In genomic region chr15:47754312-47754711, GRCh38 we compare ENCODE assay signal across 24 cellular contexts. TPM values are rescaled to one million over a fixed set of nuclear protein-coding genes. Genes with fewer than 3 reads are reported as not detected.
"Had no signal": no experiment of that assay in that cellular context is flagged by ENCODE, and none has a peak within 500 bp of the region (broad histone marks: within the 10 kb centered on the region; RNA-seq: fewer than 3 reads in every experiment).

No MANE protein-coding gene starts in this region.

- ATAC-seq: activated CD4-positive, CD25-positive, alpha-beta regulatory T cell treated with anti-CD3 and anti-CD28 coated beads, Interleukin-2, amount 50 U/mL, for 24 hours; activated T-cell treated with anti-CD3 and anti-CD28 coated beads, Interleukin-2, amount 50 U/mL, for 72 hours; body of pancreas; foreskin keratinocyte; naive thymus-derived CD8-positive, alpha-beta T cell; sciatic nerve; stimulated activated effector memory CD8-positive, alpha-beta T cell treated with anti-CD3 and anti-CD28 coated beads, Interleukin-12 subunit alpha, Interleukin-12 subunit beta, amount 100 ng/mL, for 72 hours had no signal

- H3K27me3 ChIP-seq: body of pancreas, cardiac muscle cell, foreskin keratinocyte, neural progenitor cell, stomach, suprapubic skin, transverse colon had no signal

- H3K4me1 ChIP-seq: body of pancreas, neural progenitor cell, suprapubic skin had no signal

- DNase-seq: activated CD4-positive, alpha-beta memory T cell treated with anti-CD3 and anti-CD28 coated beads, Interleukin-2, amount 10 ng/mL, durations not matched to agents 7 days and 5 days; activated CD4-positive, alpha-beta T cell treated with anti-CD3 and anti-CD28 coated beads, Interleukin-2, amount 10 ng/mL, durations not matched to agents 24 days and 14 days; activated effector memory CD4-positive, alpha-beta T cell treated with anti-CD3 and anti-CD28 coated beads, Interleukin-2, amount 50 U/mL, for 16 hours; activated T-cell treated with anti-CD3 and anti-CD28 coated beads, Interleukin-2, amount 50 U/mL, for 72 hours; anterior cingulate cortex; body of pancreas; cortex of kidney; kidney; left ventricle myocardium inferior; naive thymus-derived CD8-positive, alpha-beta T cell; posterior cingulate gyrus; stimulated activated CD4-positive, alpha-beta T cell treated with anti-CD3 and anti-CD28 coated beads, Interleukin-2, amount 100 ng/mL, for 24 hours; stomach; transverse colon had no signal

- FAIRE-seq: kidney, small intestine, urothelium cell line had no signal

- H3K4me2 ChIP-seq: neural progenitor cell had no signal

- H3K9ac ChIP-seq: neural progenitor cell had no signal

- H3K36me3 ChIP-seq: cardiac muscle cell, neural progenitor cell, suprapubic skin, transverse colon had no signal

- H3K27ac ChIP-seq: body of pancreas, cardiac muscle cell, epithelial cell of prostate, foreskin keratinocyte, left ventricle myocardium inferior, neural progenitor cell, stomach, suprapubic skin, transverse colon had no signal

- H3K4me3 ChIP-seq: body of pancreas, cardiac muscle cell, left ventricle myocardium inferior, neural progenitor cell, stomach, suprapubic skin, transverse colon had no signal

- H2AFZ ChIP-seq: neural progenitor cell had no signal

RNA-seq across cellular contexts. Expression of gene SEMA6D, which starts 37.0 kb away (rescaled TPM):
- total RNA-seq: activated CD4-positive, alpha-beta memory T cell treated with anti-CD3 and anti-CD28 coated beads, Interleukin-2, amount 10 ng/mL, durations not matched to agents 7 days and 5 days; activated CD4-positive, alpha-beta T cell treated with anti-CD3 and anti-CD28 coated beads, Interleukin-2, amount 10 ng/mL, durations not matched to agents 24 days and 14 days; activated T-cell treated with anti-CD3 and anti-CD28 coated beads, Interleukin-2, amount 50 U/mL, for 72 hours; naive thymus-derived CD8-positive, alpha-beta T cell had no signal
- polyA plus RNA-seq: naive thymus-derived CD8-positive, alpha-beta T cell had no signal
